23 cellular contexts compared by ENCODE assay signal in the genomic region with DNA sequence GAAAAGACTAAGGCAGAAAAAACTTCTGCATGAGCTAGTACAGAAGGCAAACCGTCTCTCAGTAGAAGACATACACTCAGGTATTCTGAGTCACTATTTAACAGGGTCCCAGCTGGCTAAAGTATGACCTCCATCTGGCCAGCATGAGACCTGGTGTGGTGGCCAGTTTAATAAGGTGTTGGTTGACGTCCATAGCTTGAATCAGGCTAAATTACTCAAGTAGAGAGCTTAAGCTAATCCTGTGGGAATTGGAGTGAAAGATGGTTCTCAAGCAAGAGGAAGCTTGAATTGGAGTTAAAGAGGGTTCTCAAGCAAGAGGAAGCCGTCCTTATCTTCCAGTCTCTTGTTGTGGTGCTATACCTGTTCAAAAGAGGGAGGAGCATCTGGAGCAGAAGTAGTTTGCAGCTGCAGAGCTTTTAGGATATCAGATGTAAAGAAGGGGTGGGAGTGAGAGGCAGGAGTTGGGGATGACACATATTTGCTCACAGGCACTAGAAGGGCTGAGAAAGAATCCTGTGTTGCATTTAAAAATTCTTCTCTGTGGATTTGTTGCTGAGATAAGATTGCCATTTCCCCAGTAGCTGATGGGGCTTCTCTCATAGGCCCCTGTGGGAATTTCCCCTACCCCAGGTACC.
"Had no signal": no experiment of that assay in that cellular context is flagged by ENCODE, and none has a peak within 500 bp of the region (broad histone marks: within the 10 kb centered on the region; RNA-seq: fewer than 3 reads in every experiment).

No MANE protein-coding gene starts in this region.

- H3K27me3 ChIP-seq: esophagus squamous epithelium, heart right ventricle, ovary, right lobe of liver, upper lobe of right lung had no signal

- ATAC-seq: activated CD4-positive, alpha-beta T cell treated with anti-CD3 and anti-CD28 coated beads for 36 hours; activated naive CD4-positive, alpha-beta T cell treated with anti-CD3 and anti-CD28 coated beads, Interleukin-2, amount 50 U/mL, for 72 hours; effector memory CD8-positive, alpha-beta T cell; heart right ventricle; left ventricle myocardium superior; psoas muscle; right lobe of liver had no signal

- H3K9me3 Mint-ChIP-seq: activated CD4-positive, alpha-beta memory T cell treated with anti-CD3 and anti-CD28 coated beads for 36 hours; activated naive CD4-positive, alpha-beta T cell treated with anti-CD3 and anti-CD28 coated beads, Interleukin-2, amount 50 U/mL, for 72 hours; activated T-helper 1 cell treated with anti-CD3 and anti-CD28 coated beads, Interleukin-12 subunit alpha, Interleukin-12 subunit beta, Interleukin-2, Interleukin-4 antibody, amounts not matched to agents 30 ng/mL and 10 ng/mL and 1 ng/mL, durations not matched to agents 14 hours and 24 hours and 36 hours; effector memory CD8-positive, alpha-beta T cell; neural crest cell had no signal

- H3K27me3 Mint-ChIP-seq: activated CD4-positive, alpha-beta memory T cell treated with anti-CD3 and anti-CD28 coated beads for 36 hours; activated CD4-positive, alpha-beta T cell treated with anti-CD3 and anti-CD28 coated beads for 36 hours had no signal

- H3K27ac ChIP-seq: esophagus squamous epithelium, heart right ventricle, ovary, psoas muscle, right lobe of liver, thoracic aorta, upper lobe of right lung had no signal

- H3K4me3 ChIP-seq: esophagus squamous epithelium, heart right ventricle, ovary, psoas muscle, right lobe of liver, thoracic aorta, upper lobe of right lung had no signal

- H3K9me3 ChIP-seq: esophagus squamous epithelium, heart right ventricle, ovary, psoas muscle, right lobe of liver, thoracic aorta, upper lobe of right lung had no signal

- H3K4me3 Mint-ChIP-seq: activated CD4-positive, alpha-beta memory T cell treated with anti-CD3 and anti-CD28 coated beads for 36 hours; activated CD4-positive, alpha-beta T cell treated with anti-CD3 and anti-CD28 coated beads for 36 hours; activated T-helper 1 cell treated with anti-CD3 and anti-CD28 coated beads, Interleukin-12 subunit alpha, Interleukin-12 subunit beta, Interleukin-2, Interleukin-4 antibody, amounts not matched to agents 30 ng/mL and 10 ng/mL and 1 ng/mL, durations not matched to agents 14 hours and 24 hours and 36 hours; effector memory CD8-positive, alpha-beta T cell; neural crest cell had no signal

- H3K36me3 Mint-ChIP-seq: activated CD4-positive, alpha-beta memory T cell treated with anti-CD3 and anti-CD28 coated beads for 36 hours; activated naive CD4-positive, alpha-beta T cell treated with anti-CD3 and anti-CD28 coated beads, Interleukin-2, amount 50 U/mL, for 72 hours had no signal

- H3K4me1 Mint-ChIP-seq: activated CD4-positive, alpha-beta T cell treated with anti-CD3 and anti-CD28 coated beads for 36 hours had no signal

- H3K27ac Mint-ChIP-seq: activated CD4-positive, alpha-beta memory T cell treated with anti-CD3 and anti-CD28 coated beads for 36 hours; activated CD4-positive, alpha-beta T cell treated with anti-CD3 and anti-CD28 coated beads for 36 hours; activated naive CD4-positive, alpha-beta T cell treated with anti-CD3 and anti-CD28 coated beads, Interleukin-2, amount 50 U/mL, for 72 hours; activated T-helper 1 cell treated with anti-CD3 and anti-CD28 coated beads, Interleukin-12 subunit alpha, Interleukin-12 subunit beta, Interleukin-2, Interleukin-4 antibody, amounts not matched to agents 30 ng/mL and 10 ng/mL and 1 ng/mL, durations not matched to agents 14 hours and 24 hours and 36 hours; effector memory CD8-positive, alpha-beta T cell had no signal

- FAIRE-seq: frontal cortex, small intestine had no signal

- H3K36me3 ChIP-seq: ovary, right lobe of liver had no signal

- DNase-seq: activated CD4-positive, alpha-beta memory T cell treated with anti-CD3 and anti-CD28 coated beads for 36 hours; activated CD4-positive, alpha-beta T cell treated with anti-CD3 and anti-CD28 coated beads for 36 hours; activated gamma-delta T cell treated with Interleukin-2 at 50 U/mL for 16 hours; activated T-cell treated with anti-CD3 and anti-CD28 coated beads for 4 hours; amniotic stem cell; effector memory CD8-positive, alpha-beta T cell; esophagus squamous epithelium; heart right ventricle; kidney glomerular epithelial cell; left ventricle myocardium superior; ovary; psoas muscle; right lobe of liver; small intestine; stimulated activated CD4-positive, alpha-beta T cell treated with anti-CD3 and anti-CD28 coated beads, Interleukin-15, amount 100 ng/mL, for 24 hours; stimulated activated CD4-positive, alpha-beta T cell treated with anti-CD3 and anti-CD28 coated beads, Interleukin-2, amount 100 ng/mL, for 48 hours; T-helper 2 cell; upper lobe of right lung had no signal
